In genomic region chr13:32840840-32841713, GRCh38 we compare ENCODE assay signal across 2 cellular contexts.
TF ChIP-seq lines count a peak whose summit lies in the region.

No MANE protein-coding gene starts in this region.

TF ChIP-seq in IMR-90, 13 proteins besides CTCF, POLR2A, EP300 and RAD21:
- TF ChIP-seq BHLHE40 (IDR thresholded peaks at IDR 0.05; ENCODE audit: low read depth, low read length) (no peak), FOS (IDR thresholded peaks at IDR 0.05; ENCODE audit: low read depth, low read length) (no peak), SMC3 (IDR thresholded peaks at IDR 0.05; ENCODE audit: low read depth, low read length) (no peak), RCOR1 (IDR thresholded peaks at IDR 0.05; ENCODE audit: insufficient replicate concordance, low read length) (no peak), RFX5 (IDR thresholded peaks at IDR 0.05; ENCODE audit: low read depth, low read length) (no peak), MXI1 (IDR thresholded peaks at IDR 0.05; ENCODE audit: borderline replicate concordance, low read depth, low read length) (no peak), NFE2L2 (IDR thresholded peaks at IDR 0.05; ENCODE audit: low read depth, low read length) (no peak), USF2 (IDR thresholded peaks at IDR 0.05; ENCODE audit: low read depth, low read length) (no peak), CHD1 (IDR thresholded peaks at IDR 0.05; ENCODE audit: low read depth, low read length) (no peak), MAZ (IDR thresholded peaks at IDR 0.05; ENCODE audit: borderline replicate concordance, low read depth, low read length) (no peak), MAFK (IDR thresholded peaks at IDR 0.05; ENCODE audit: low read depth, low read length) (no peak), CEBPB (IDR thresholded peaks at IDR 0.05; ENCODE audit: low read depth, low read length) (no peak), ELK1 (IDR thresholded peaks at IDR 0.05; ENCODE audit: borderline replicate concordance, low read depth, low read length) (no peak)
TF ChIP-seq in IMR-90: peak in this region for 0.

TF ChIP-seq in HEK293T, 16 proteins besides CTCF, POLR2A, EP300 and RAD21:
- TF ChIP-seq SUZ12 (IDR thresholded peaks at IDR 0.05) (no peak), HDGF (IDR thresholded peaks at IDR 0.05; ENCODE audit: borderline replicate concordance) (no peak), L3MBTL2 (conservative IDR thresholded peaks at IDR 0.05) (no peak), CTBP1 (IDR thresholded peaks at IDR 0.05; ENCODE audit: borderline replicate concordance) (no peak), NFRKB (IDR thresholded peaks at IDR 0.05) (no peak), ZNF384 (IDR thresholded peaks at IDR 0.05) (no peak), ELF4 (IDR thresholded peaks at IDR 0.05) (no peak), LEF1 (IDR thresholded peaks at IDR 0.05; ENCODE audit: borderline replicate concordance) (no peak), ARNT (IDR thresholded peaks at IDR 0.05) (no peak), TARDBP (IDR thresholded peaks at IDR 0.05) (no peak), FOXA1 (IDR thresholded peaks at IDR 0.05) (no peak), SP1 (IDR thresholded peaks at IDR 0.05) (no peak), PKNOX1 (IDR thresholded peaks at IDR 0.05) (no peak), BHLHE40 (IDR thresholded peaks at IDR 0.05; ENCODE audit: borderline replicate concordance) (no peak), FOXM1 (IDR thresholded peaks at IDR 0.05; ENCODE audit: borderline replicate concordance) (no peak), FOXK2 (IDR thresholded peaks at IDR 0.05) (no peak)
